Comparison of ENCODE assay signal across 19 cellular contexts in the genomic region with DNA sequence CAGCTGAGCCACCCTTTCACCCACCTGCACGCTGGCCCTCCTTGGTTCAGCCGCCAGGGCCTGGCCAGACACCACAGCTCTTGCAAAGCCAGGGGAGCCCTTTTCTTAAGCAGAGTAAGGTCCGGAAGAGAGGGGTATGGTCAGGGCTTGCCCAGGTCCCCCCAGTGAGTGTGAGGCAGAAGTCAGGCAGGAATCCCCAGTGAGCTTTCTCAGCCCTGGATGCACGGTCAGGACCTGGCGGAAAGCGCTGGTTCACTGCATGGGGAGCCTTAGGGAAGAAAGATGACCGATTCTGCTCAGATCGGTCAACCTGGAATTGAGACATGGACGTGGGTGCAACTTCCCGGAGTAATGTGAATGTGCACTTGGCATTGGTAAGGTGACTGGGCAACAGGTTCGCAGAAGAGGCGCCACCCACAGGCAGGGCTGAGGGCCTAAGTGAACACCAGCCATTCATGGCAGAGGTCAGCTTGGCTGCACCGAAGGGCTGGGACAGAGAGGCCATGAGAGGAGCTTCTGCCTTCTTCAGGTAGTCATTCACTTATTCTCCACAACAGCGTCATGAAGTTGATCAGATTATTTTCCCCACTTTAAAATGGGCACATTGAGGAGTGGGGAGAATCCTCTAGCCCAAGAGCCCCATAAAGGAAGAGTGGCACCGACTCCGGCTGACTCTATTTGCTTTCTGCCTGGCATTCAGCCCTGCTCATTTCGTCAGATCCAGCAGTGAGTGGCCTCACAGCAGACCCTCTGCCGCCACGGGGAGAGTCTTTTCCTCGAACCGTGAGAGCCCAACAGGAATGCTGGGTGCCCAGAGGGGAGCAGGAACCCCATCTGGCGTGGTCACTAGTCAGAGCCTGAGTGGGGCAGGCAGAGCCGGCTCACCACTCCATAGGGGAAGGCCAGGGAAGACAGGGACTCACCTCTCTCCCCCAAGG. TPM values are rescaled to one million over a fixed set of nuclear protein-coding genes. Genes with fewer than 3 reads are reported as not detected.
A peak's percentile ranks its signal among the peaks of the same experiment; 100 is the strongest.
DNase-seq lines count a peak whose midpoint lies in the region; ATAC-seq, FAIRE-seq and TF ChIP-seq lines count a peak whose summit lies in the region.
"Had no signal": no experiment of that assay in that cellular context is flagged by ENCODE, and none has a peak within 500 bp of the region (broad histone marks: within the 10 kb centered on the region; RNA-seq: fewer than 3 reads in every experiment).

No MANE protein-coding gene starts in this region.

- peaks cover 14% of the 10 kb centered on the region for H3K4me1 ChIP-seq in colonic mucosa
- H3K4me1 ChIP-seq in mucosa of stomach (ENCODE audit: control insufficient read depth, insufficient read depth, low read length), result peaks cover 54% of the 10 kb centered on the region

- peak; percentile 67 for FAIRE-seq in GM18507 (lab: Jason Lieb, UNC)
- FAIRE-seq: H54 had no signal

- no peaks in the 10 kb centered on the region for H3K9me3 ChIP-seq in colonic mucosa
- H3K9me3 ChIP-seq in mucosa of stomach (ENCODE audit: control insufficient read depth, low read length), result no peaks in the 10 kb centered on the region
- H3K9me3 ChIP-seq: neutrophil, Peyer's patch had no signal

- H3K4me3 ChIP-seq in colonic mucosa, result no peak overlapping the region
- H3K4me3 ChIP-seq in mucosa of stomach (ENCODE audit: low read length), result no peak overlapping the region
- H3K4me3 ChIP-seq: Peyer's patch had no signal

- H3K27ac ChIP-seq in colonic mucosa, result peak overlapping the region; percentile 47
- H3K27ac ChIP-seq: neutrophil had no signal

- TF ChIP-seq CTCF in colonic mucosa (IDR thresholded peaks at IDR 0.05), result no peak

- intact Hi-C loops in colonic mucosa (cut with DNase I), result no loop called here

- peak; percentile 10 for ATAC-seq in HG02852 (IDR thresholded peaks at IDR 0.05; ENCODE audit: unreplicated experiment)
- ATAC-seq in HG03460 (IDR thresholded peaks at IDR 0.05; ENCODE audit: unreplicated experiment), result no peak
- ATAC-seq: activated CD8-positive, alpha-beta T cell treated with anti-CD3 and anti-CD28 coated beads, Interleukin-2, amount 10 ng/mL, durations not matched to agents 7 days and 5 days had no signal

- DNase-seq in GM18507 (ENCODE audit: extremely low spot score, insufficient read length, low read depth) (no peak), colonic mucosa (no peak), SW 1271 (lab: John Stamatoyannopoulos, UW) (no peak), foreskin melanocyte (no peak)
- DNase-seq in activated CD4-positive, alpha-beta T cell treated with anti-CD3 and anti-CD28 coated beads for 48 hours, result no peak
- DNase-seq: activated CD8-positive, alpha-beta T cell treated with anti-CD3 and anti-CD28 coated beads, Interleukin-2, amount 10 ng/mL, durations not matched to agents 7 days and 5 days; activated naive CD4-positive, alpha-beta T cell treated with anti-CD3 and anti-CD28 coated beads, Interleukin-2, amount 50 U/mL, for 16 hours; stimulated activated CD4-positive, alpha-beta T cell treated with anti-CD3 and anti-CD28 coated beads, Interleukin-15, amount 100 ng/mL, for 24 hours had no signal

- no peaks in the 10 kb centered on the region for H3K27me3 ChIP-seq in colonic mucosa
- no peaks in the 10 kb centered on the region for H3K27me3 ChIP-seq in mucosa of stomach (ENCODE audit: control insufficient read depth, insufficient read depth, low read length)
- H3K27me3 ChIP-seq: neutrophil, Peyer's patch had no signal

- H3K9ac ChIP-seq in colonic mucosa (ENCODE audit: low read depth in 2 of 2, low read length in 2 of 2) (peak overlapping the region in 1 of 2 donors; percentile 3), mucosa of stomach (ENCODE audit: low read length) (peak overlapping the region; percentile 40)

- H3K36me3 ChIP-seq in colonic mucosa (no peaks in the 10 kb centered on the region), mucosa of stomach (ENCODE audit: control insufficient read depth, insufficient read depth, low read length) (no peaks in the 10 kb centered on the region)
- H3K36me3 ChIP-seq: neutrophil, Peyer's patch had no signal

RNA-seq across cellular contexts. Expression of gene SCTR, which starts 35.8 kb away (rescaled TPM):
- total RNA-seq in colonic mucosa, result under 1 TPM; 0.25 to 0.27 TPM
- total RNA-seq: activated CD8-positive, alpha-beta T cell treated with anti-CD3 and anti-CD28 coated beads, Interleukin-2, amount 10 ng/mL, durations not matched to agents 7 days and 5 days; chondrocyte; fibroblast of lung; G401; M059J; T-helper 2 cell treated with Interferon-gamma antibody and Interleukin-4, amounts not matched to agents 100 ng/mL and 5 ng/mL, for 36 hours had no signal

RNA-seq across cellular contexts. Expression of gene CFAP221, which starts 55.7 kb away (rescaled TPM):
- total RNA-seq in colonic mucosa, result not detected
- total RNA-seq: activated CD8-positive, alpha-beta T cell treated with anti-CD3 and anti-CD28 coated beads, Interleukin-2, amount 10 ng/mL, durations not matched to agents 7 days and 5 days; fibroblast of lung; T-helper 2 cell treated with Interferon-gamma antibody and Interleukin-4, amounts not matched to agents 100 ng/mL and 5 ng/mL, for 36 hours had no signal

RNA-seq across cellular contexts. Expression of gene TMEM37, which starts 56.9 kb away (rescaled TPM):
- 10 to 100 TPM; 24.3 to 52.1 TPM for total RNA-seq in colonic mucosa
- total RNA-seq: activated CD8-positive, alpha-beta T cell treated with anti-CD3 and anti-CD28 coated beads, Interleukin-2, amount 10 ng/mL, durations not matched to agents 7 days and 5 days; M059J; T-helper 2 cell treated with Interferon-gamma antibody and Interleukin-4, amounts not matched to agents 100 ng/mL and 5 ng/mL, for 36 hours had no signal
